ENCODE assay signal across 2 cellular contexts in genomic region chr9:129633848-129634247, GRCh38.
TF ChIP-seq lines count a peak whose summit lies in the region.

No MANE protein-coding gene starts in this region.

TF ChIP-seq in HEK293, 187 proteins besides CTCF, POLR2A, EP300 and RAD21:
- no peak for TF ChIP-seq ZNF341 (tag by site-specific recombination; IDR thresholded peaks at IDR 0.05; ENCODE audit: low read depth)
- TF ChIP-seq ZNF600 (tag by site-specific recombination; IDR thresholded peaks at IDR 0.05) = peak; percentile 73; the same call in 1 of the 2 replicates

TF ChIP-seq in HepG2, 621 proteins besides CTCF, POLR2A, EP300 and RAD21:
- TF ChIP-seq STAG1 (CRISPR knock-in tag; IDR thresholded peaks at IDR 0.05) (no peak), MTA1 (CRISPR knock-in tag; IDR thresholded peaks at IDR 0.05; ENCODE audit: borderline replicate concordance) (no peak), RBM22 (optimal IDR thresholded peaks at IDR 0.05; ENCODE audit: low read length) (peak; percentile 58), ZBTB46 (CRISPR knock-in tag; IDR thresholded peaks at IDR 0.05; ENCODE audit: borderline replicate concordance) (no peak), ZNF317 (CRISPR knock-in tag; IDR thresholded peaks at IDR 0.05) (no peak), FUBP1 (CRISPR knock-in tag; IDR thresholded peaks at IDR 0.05; ENCODE audit: borderline replicate concordance) (no peak)
